8 cellular contexts compared by ENCODE assay signal in genomic region chr3:138348107-138348949, GRCh38. TPM values are rescaled to one million over a fixed set of nuclear protein-coding genes. Genes with fewer than 3 reads are reported as not detected.
A peak's percentile ranks its signal among the peaks of the same experiment; 100 is the strongest.
DNase-seq lines count a peak whose midpoint lies in the region; ATAC-seq and TF ChIP-seq lines count a peak whose summit lies in the region.

MRAS (plus strand) TSS chr3:138348579; CDS start chr3:138372884, 24,305 bp downstream.

- H3K9me3 Mint-ChIP-seq in GM23338 (no peaks in the 10 kb centered on the region), type B pancreatic cell (no peaks in the 10 kb centered on the region)
- H3K9me3 Mint-ChIP-seq in naive thymus-derived CD4-positive, alpha-beta T cell, result peaks cover 0 to 4% (median 0%) of the 10 kb centered on the region in 11 donors

- no peaks in the 10 kb centered on the region for H3K36me3 ChIP-seq in GM23338 (ENCODE audit: insufficient read depth)
- H3K36me3 ChIP-seq in naive thymus-derived CD4-positive, alpha-beta T cell (ENCODE audit: control insufficient read depth in 2 of 3, insufficient read depth in 3 of 3, low read length in 3 of 3), result no peaks in the 10 kb centered on the region

- 0 out of 2 replicates have a peak, but pooled peaks cover 9% of the 10 kb centered on the region for H3K9me2 ChIP-seq in GM23338 (ENCODE audit: insufficient read depth)

- peak within 1 kb of the TSS; percentile 91 for H3K4me3 Mint-ChIP-seq in GM23338
- H3K4me3 Mint-ChIP-seq in naive thymus-derived CD4-positive, alpha-beta T cell, result peak within 1 kb of the TSS; percentile 90 to 99 (median 95)
- H3K4me3 Mint-ChIP-seq in type B pancreatic cell, result peak within 1 kb of the TSS; percentile 99

- H3K36me3 Mint-ChIP-seq in GM23338 (ENCODE audit: low read depth) (no peaks in the 10 kb centered on the region; the same call in 2 of the 3 replicates), type B pancreatic cell (no peaks in the 10 kb centered on the region)
- peaks cover 0 to 7% (median 0%) of the 10 kb centered on the region in 5 donors for H3K36me3 Mint-ChIP-seq in naive thymus-derived CD4-positive, alpha-beta T cell

- no peaks in the 10 kb centered on the region for H4K20me1 ChIP-seq in GM23338 (replicated peaks; ENCODE audit: insufficient read depth)

- peak within 1 kb of the TSS; percentile 79; the same call in 1 of the 2 replicates for H3K27ac ChIP-seq in GM23338 (ENCODE audit: low read depth)
- no peak within 1 kb of the TSS for H3K27ac ChIP-seq in naive thymus-derived CD4-positive, alpha-beta T cell (ENCODE audit: low read depth, low read length)

- peak within 1 kb of the TSS; percentile 62 for H3K4me3 ChIP-seq in GM23338
- peak within 1 kb of the TSS; percentile 50 for H3K4me3 ChIP-seq in naive thymus-derived CD4-positive, alpha-beta T cell (ENCODE audit: low read length)

- peak; percentile 85 for DNase-seq in AG08395 (ENCODE audit: low spot score)
- peak; percentile 91 for DNase-seq in GM23338 (ENCODE audit: low spot score)
- DNase-seq in NCI-H510A treated with DMSO at 0.1 percent for 48 hours (lab: John Stamatoyannopoulos, UW), result peak; percentile 34
- DNase-seq in activated naive CD4-positive, alpha-beta T cell treated with anti-CD3 and anti-CD28 coated beads, Interleukin-2, amount 50 U/mL, for 16 hours, result peak; percentile 23
- peak; percentile 74 for DNase-seq in foreskin melanocyte
- peak; percentile 10 to 44 (median 27) for DNase-seq in naive thymus-derived CD4-positive, alpha-beta T cell
- peak; percentile 82 for DNase-seq in type B pancreatic cell (ENCODE audit: extremely low spot score, unreplicated experiment)

- peak within 1 kb of the TSS; percentile 87 for H3K4me2 ChIP-seq in GM23338

- H3F3A ChIP-seq in GM23338 (replicated peaks; ENCODE audit: low read depth), result peaks cover 12% of the 10 kb centered on the region

- peak within 1 kb of the TSS; percentile 80 for H2AFZ ChIP-seq in GM23338

- POLR2A ChIA-PET in naive thymus-derived CD4-positive, alpha-beta T cell (lab: Charles Lee), result no interaction called here

- ATAC-seq in GM23338, result peak; percentile 84
- ATAC-seq in naive thymus-derived CD4-positive, alpha-beta T cell, result peak; percentile 68
- no peak for ATAC-seq in HG02870 (IDR thresholded peaks at IDR 0.05; ENCODE audit: unreplicated experiment)

- H3K27me3 Mint-ChIP-seq in GM23338 (ENCODE audit: insufficient read depth, low read depth, poor library complexity), result peaks cover 24% of the 10 kb centered on the region
- peaks cover 26 to 43% (median 28%) of the 10 kb centered on the region in 5 donors for H3K27me3 Mint-ChIP-seq in naive thymus-derived CD4-positive, alpha-beta T cell
- peaks cover 3% of the 10 kb centered on the region for H3K27me3 Mint-ChIP-seq in type B pancreatic cell

- no peaks in the 10 kb centered on the region for H3K9me3 ChIP-seq in naive thymus-derived CD4-positive, alpha-beta T cell (ENCODE audit: control insufficient read depth in 2 of 3, low read length in 3 of 3)

- peaks cover 20% of the 10 kb centered on the region; the same call in 1 of the 2 replicates for H3K27me3 ChIP-seq in GM23338 (ENCODE audit: insufficient read depth)
- H3K27me3 ChIP-seq in naive thymus-derived CD4-positive, alpha-beta T cell (ENCODE audit: control insufficient read depth in 2 of 2, insufficient read depth in 2 of 2, low read length in 2 of 2), result no peaks in the 10 kb centered on the region

- no peaks in the 10 kb centered on the region for H3K79me2 ChIP-seq in GM23338 (replicated peaks; ENCODE audit: insufficient read depth)

- H3K4me1 Mint-ChIP-seq in GM23338 (peaks cover 14% of the 10 kb centered on the region), type B pancreatic cell (ENCODE audit: unreplicated experiment) (peaks cover 18% of the 10 kb centered on the region)
- H3K4me1 Mint-ChIP-seq in naive thymus-derived CD4-positive, alpha-beta T cell, result peaks cover 0 to 11% (median 9%) of the 10 kb centered on the region in 7 donors

- peak within 1 kb of the TSS; percentile 94 for H3K27ac Mint-ChIP-seq in GM23338
- H3K27ac Mint-ChIP-seq in naive thymus-derived CD4-positive, alpha-beta T cell, result peak within 1 kb of the TSS in 3 of 9 donors; percentile 22 to 65 (median 41)
- H3K27ac Mint-ChIP-seq in type B pancreatic cell, result peak within 1 kb of the TSS; percentile 92

- peak; percentile 41 to 61 for TF ChIP-seq CTCF in GM23338 (conservative IDR thresholded peaks at IDR 0.05; ENCODE audit: low read depth in 2 of 2)
- peak; percentile 68 for TF ChIP-seq CTCF in type B pancreatic cell (conservative IDR thresholded peaks at IDR 0.05)

- intact Hi-C loops in naive thymus-derived CD4-positive, alpha-beta T cell (cut with micrococcal nuclease), result loop anchor here in 1 of 2 donors (1.0 kb wide), 2 partner anchors 19 to 168 kb away; partner anchors contain the start of gene NME9

- CTCF ChIA-PET in naive thymus-derived CD4-positive, alpha-beta T cell (lab: Charles Lee), result no interaction called here

- peaks cover 15% of the 10 kb centered on the region for H3K4me1 ChIP-seq in GM23338 (ENCODE audit: insufficient read depth)
- H3K4me1 ChIP-seq in naive thymus-derived CD4-positive, alpha-beta T cell (ENCODE audit: control insufficient read depth in 2 of 2, insufficient read depth in 2 of 2, low read length in 2 of 2), result no peaks in the 10 kb centered on the region

TF ChIP-seq in GM23338, 12 proteins besides CTCF, POLR2A, EP300 and RAD21:
- no peak for TF ChIP-seq JUNB (IDR thresholded peaks at IDR 0.05; ENCODE audit: unreplicated experiment)
- no peak for TF ChIP-seq NANOG (IDR thresholded peaks at IDR 0.05; ENCODE audit: borderline replicate concordance)
- TF ChIP-seq REST (IDR thresholded peaks at IDR 0.05; ENCODE audit: unreplicated experiment), result no peak
- TF ChIP-seq CREB1 (CRISPR knock-in tag; IDR thresholded peaks at IDR 0.05; ENCODE audit: low read depth), result peak; percentile 32; the same call in 1 of the 2 replicates

RNA-seq across cellular contexts. Expression of gene MRAS, which starts in this region (rescaled TPM):
- 7.5 and 9.1 TPM in 2 replicates for total RNA-seq in GM23338 (2014; rRNA removed; shearing (Covaris generic))
- polyA plus RNA-seq in GM23338 (2016; fragmentation: Nextera tagmentation; extraction: Ambion mirVana), result 10.0 and 10.2 TPM in 2 replicates
- 1 to 10 TPM in 2 of 5 experiments, under 1 TPM in 3; 0.05 to 4.9 (median 0.80) TPM for total RNA-seq in naive thymus-derived CD4-positive, alpha-beta T cell
- polyA plus RNA-seq in naive thymus-derived CD4-positive, alpha-beta T cell, result not detected
- total RNA-seq in type B pancreatic cell (ENCODE audit: low replicate concordance), result 6.6 and 41.6 TPM in 2 replicates

Comparison
In these comparisons a context has a peak if more than half of its experiments do, and no peak if none do; other contexts are left out.
1. DNase-seq: peak in every context shown above with its lines; median percentile 91 in GM23338; 85 in AG08395; 82 in type B pancreatic cell; 74 in foreskin melanocyte; 34 in NCI-H510A treated with DMSO at 0.1 percent for 48 hours; 27 in naive thymus-derived CD4-positive, alpha-beta T cell; 23 in activated naive CD4-positive, alpha-beta T cell treated with anti-CD3 and anti-CD28 coated beads, Interleukin-2, amount 50 U/mL, for 16 hours.